Comparison of ENCODE assay signal across 1 cellular context in the genomic region with DNA sequence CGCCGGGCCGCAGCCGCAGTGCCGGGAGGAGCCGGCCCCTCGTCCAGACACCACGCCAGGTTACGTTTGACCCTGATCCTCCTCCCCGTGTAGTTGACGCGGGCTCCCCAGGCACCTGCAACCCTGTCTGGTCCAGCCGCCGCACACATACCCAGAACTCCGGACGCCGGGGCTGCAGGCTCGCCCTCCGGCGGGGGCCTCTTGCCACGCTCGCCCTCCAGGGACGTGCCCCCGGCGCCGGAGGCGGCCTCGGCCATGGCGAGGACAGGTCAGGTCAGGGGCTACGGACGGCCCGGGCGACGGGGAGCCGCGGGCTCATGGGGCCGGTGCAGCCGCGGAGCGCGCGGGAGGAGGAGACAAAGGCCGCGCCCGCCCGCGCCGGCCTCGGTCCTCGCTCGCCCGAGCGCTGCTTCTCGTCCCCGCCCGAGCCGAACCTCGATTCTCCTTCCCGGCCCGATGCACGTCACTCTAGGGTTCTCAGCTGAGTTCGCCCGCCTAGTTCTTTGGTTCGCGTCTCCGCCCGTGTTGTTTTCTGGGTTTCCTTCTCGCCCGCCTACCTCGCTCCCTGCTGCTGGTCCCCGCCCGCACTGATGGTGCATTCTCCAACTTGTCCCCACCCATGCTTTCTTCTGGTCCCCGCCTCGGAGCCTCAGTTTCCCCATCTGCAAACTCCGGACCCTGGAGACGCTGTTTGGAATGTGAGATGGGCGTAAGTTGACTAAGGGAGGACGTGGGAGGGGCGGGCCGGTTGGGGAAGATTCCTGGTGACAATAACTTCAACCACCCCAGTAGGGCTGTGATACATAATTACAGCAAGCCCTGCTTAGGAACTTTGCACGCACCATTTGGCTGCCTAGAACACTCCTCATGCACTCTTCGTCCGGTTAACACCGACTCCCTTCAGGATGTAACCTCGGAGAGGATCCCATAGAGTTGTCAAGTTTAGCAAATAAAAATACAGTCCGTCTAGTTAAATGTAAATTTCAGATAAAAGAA.
A peak's percentile ranks its signal among the peaks of the same experiment; 100 is the strongest.
TF ChIP-seq lines count a peak whose summit lies in the region.

A gene with protein sequence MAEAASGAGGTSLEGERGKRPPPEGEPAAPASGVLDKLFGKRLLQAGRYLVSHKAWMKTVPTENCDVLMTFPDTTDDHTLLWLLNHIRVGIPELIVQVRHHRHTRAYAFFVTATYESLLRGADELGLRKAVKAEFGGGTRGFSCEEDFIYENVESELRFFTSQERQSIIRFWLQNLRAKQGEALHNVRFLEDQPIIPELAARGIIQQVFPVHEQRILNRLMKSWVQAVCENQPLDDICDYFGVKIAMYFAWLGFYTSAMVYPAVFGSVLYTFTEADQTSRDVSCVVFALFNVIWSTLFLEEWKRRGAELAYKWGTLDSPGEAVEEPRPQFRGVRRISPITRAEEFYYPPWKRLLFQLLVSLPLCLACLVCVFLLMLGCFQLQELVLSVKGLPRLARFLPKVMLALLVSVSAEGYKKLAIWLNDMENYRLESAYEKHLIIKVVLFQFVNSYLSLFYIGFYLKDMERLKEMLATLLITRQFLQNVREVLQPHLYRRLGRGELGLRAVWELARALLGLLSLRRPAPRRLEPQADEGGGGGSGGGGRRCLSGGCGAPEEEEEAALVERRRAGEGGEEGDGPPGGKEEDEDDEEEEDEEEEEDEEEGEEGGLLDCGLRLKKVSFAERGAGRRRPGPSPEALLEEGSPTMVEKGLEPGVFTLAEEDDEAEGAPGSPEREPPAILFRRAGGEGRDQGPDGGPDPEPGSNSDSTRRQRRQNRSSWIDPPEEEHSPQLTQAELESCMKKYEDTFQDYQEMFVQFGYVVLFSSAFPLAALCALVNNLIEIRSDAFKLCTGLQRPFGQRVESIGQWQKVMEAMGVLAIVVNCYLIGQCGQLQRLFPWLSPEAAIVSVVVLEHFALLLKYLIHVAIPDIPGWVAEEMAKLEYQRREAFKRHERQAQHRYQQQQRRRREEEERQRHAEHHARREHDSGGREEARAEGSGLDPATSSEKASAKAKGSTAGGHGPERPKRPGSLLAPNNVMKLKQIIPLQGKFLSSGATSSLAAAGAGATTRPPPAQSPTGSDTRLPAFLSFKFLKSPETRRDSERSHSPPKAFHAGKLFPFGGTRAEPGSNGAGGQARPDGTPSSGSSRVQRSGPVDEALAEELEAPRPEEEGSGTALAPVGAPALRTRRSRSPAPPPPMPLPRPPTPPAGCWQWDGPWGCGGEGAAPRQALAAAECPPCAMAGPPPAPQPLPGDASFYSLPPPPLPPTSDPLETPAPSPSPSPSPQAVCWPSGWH (minus strand): TSS at position 442 of the 996 bp plus-strand sequence. CDS start 185 bp downstream, at position 257.

TF ChIP-seq in K562, 482 proteins besides CTCF, POLR2A, EP300 and RAD21 (continued from another document and continues in another):
- TF ChIP-seq HSF4 (CRISPR knock-in tag; IDR thresholded peaks at IDR 0.05; ENCODE audit: borderline replicate concordance) (no peak), ZNF444 (CRISPR knock-in tag; IDR thresholded peaks at IDR 0.05) (no peak), MTA3 (IDR thresholded peaks at IDR 0.05; ENCODE audit: borderline replicate concordance) (peak; percentile 93), CXXC5 (CRISPR knock-in tag; IDR thresholded peaks at IDR 0.05) (peak; percentile 99), TARDBP (IDR thresholded peaks at IDR 0.05) (peak; percentile 75), LARP7 (IDR thresholded peaks at IDR 0.05) (no peak), HOXB6 (CRISPR knock-in tag; IDR thresholded peaks at IDR 0.05; ENCODE audit: borderline replicate concordance) (no peak), ETS2 (tag; IDR thresholded peaks at IDR 0.05; ENCODE audit: borderline replicate concordance, poor library complexity, severe bottlenecking) (no peak), MXD1 (CRISPR knock-in tag; IDR thresholded peaks at IDR 0.05; ENCODE audit: borderline replicate concordance, poor library complexity, severe bottlenecking) (no peak), ZNF197 (CRISPR knock-in tag; IDR thresholded peaks at IDR 0.05; ENCODE audit: low read depth) (no peak), MYNN (IDR thresholded peaks at IDR 0.05) (peak; percentile 67; the same call in 1 of the 2 replicates), MYNN (CRISPR knock-in tag; IDR thresholded peaks at IDR 0.05) (no peak), GATAD2A (IDR thresholded peaks at IDR 0.05) (no peak), ERF (CRISPR knock-in tag; IDR thresholded peaks at IDR 0.05) (peak; percentile 93; the same call in 1 of the 2 replicates), MIER1 (IDR thresholded peaks at IDR 0.05; ENCODE audit: low read depth) (peak; percentile 52; the same call in 1 of the 2 replicates), ARID1B (IDR thresholded peaks at IDR 0.05) (0 out of 2 replicates have a peak, but pooled peaks have one; percentile 24), ZNF551 (CRISPR knock-in tag; IDR thresholded peaks at IDR 0.05) (no peak), ATF6 (CRISPR knock-in tag; IDR thresholded peaks at IDR 0.05) (no peak), ZBED1 (IDR thresholded peaks at IDR 0.05) (peak; percentile 15), MGA (IDR thresholded peaks at IDR 0.05) (no peak), RBM34 (IDR thresholded peaks at IDR 0.05; ENCODE audit: borderline replicate concordance, insufficient read depth, low read length) (no peak), ADNP (tag; IDR thresholded peaks at IDR 0.05) (no peak; the same call in 1 of the 2 replicates), MEF2D (tag; conservative IDR thresholded peaks at IDR 0.05; ENCODE audit: low read depth) (no peak), ZNF830 (CRISPR knock-in tag; IDR thresholded peaks at IDR 0.05) (no peak), CREBBP (IDR thresholded peaks at IDR 0.05; ENCODE audit: low read depth, low read length) (no peak), ZBTB7A (IDR thresholded peaks at IDR 0.05; ENCODE audit: borderline replicate concordance, control insufficient read depth, low read depth, low read length) (peak; percentile 79), ZNF140 (CRISPR knock-in tag; IDR thresholded peaks at IDR 0.05) (no peak), XRCC3 (IDR thresholded peaks at IDR 0.05) (no peak), CAMTA2 (CRISPR knock-in tag; conservative IDR thresholded peaks at IDR 0.05) (no peak), ZNF695 (CRISPR knock-in tag; IDR thresholded peaks at IDR 0.05) (no peak)
- TF ChIP-seq, protein P1, sequence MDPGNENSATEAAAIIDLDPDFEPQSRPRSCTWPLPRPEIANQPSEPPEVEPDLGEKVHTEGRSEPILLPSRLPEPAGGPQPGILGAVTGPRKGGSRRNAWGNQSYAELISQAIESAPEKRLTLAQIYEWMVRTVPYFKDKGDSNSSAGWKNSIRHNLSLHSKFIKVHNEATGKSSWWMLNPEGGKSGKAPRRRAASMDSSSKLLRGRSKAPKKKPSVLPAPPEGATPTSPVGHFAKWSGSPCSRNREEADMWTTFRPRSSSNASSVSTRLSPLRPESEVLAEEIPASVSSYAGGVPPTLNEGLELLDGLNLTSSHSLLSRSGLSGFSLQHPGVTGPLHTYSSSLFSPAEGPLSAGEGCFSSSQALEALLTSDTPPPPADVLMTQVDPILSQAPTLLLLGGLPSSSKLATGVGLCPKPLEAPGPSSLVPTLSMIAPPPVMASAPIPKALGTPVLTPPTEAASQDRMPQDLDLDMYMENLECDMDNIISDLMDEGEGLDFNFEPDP (CRISPR knock-in tag; IDR thresholded peaks at IDR 0.05) = no peak
- TF ChIP-seq, protein P2, sequence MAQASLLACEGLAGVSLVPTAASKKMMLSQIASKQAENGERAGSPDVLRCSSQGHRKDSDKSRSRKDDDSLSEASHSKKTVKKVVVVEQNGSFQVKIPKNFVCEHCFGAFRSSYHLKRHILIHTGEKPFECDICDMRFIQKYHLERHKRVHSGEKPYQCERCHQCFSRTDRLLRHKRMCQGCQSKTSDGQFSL (CRISPR knock-in tag; IDR thresholded peaks at IDR 0.05) = no peak
- TF ChIP-seq, protein P2 (tag; IDR thresholded peaks at IDR 0.05) = no peak
